Comparison of ENCODE assay signal across 1 cellular context in the genomic region with DNA sequence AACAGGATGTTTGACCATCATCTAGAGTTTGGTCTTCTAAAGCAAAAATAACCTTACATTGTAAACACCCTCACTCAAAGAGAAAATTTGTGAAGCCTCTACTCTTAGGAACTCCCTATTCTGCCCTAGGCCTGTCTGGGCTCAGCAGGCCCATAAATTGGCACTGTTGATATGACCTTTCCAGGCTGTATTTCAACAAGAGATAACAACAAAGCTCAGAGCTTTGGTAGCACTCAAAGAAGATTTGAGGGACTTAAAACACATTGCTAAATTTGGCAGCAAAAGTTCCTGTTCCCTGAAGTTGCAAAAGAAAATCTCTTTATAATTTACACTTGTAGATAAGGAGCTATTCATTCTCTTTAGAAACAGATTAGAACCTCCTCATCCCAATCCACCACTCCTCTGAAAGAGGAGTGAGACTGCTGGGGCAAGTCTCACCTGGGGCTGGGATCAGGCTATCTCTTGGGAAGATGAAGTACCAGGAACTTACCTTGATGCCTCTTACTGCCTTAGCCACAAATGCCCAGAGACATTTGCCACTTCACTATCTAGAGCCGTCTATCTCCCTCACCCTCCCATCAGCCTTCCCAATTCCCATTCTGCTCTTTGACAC.
TF ChIP-seq lines count a peak whose summit lies in the region.

No MANE protein-coding gene starts in this region.

TF ChIP-seq in IMR-90, 13 proteins besides CTCF, POLR2A, EP300 and RAD21 (continued from another document):
- no peak for TF ChIP-seq SMC3 (IDR thresholded peaks at IDR 0.05; ENCODE audit: low read depth, low read length)
- TF ChIP-seq CEBPB (IDR thresholded peaks at IDR 0.05; ENCODE audit: low read depth, low read length) = no peak
- no peak for TF ChIP-seq CHD1 (IDR thresholded peaks at IDR 0.05; ENCODE audit: low read depth, low read length)
- TF ChIP-seq RFX5 (IDR thresholded peaks at IDR 0.05; ENCODE audit: low read depth, low read length) = no peak
- no peak for TF ChIP-seq MXI1 (IDR thresholded peaks at IDR 0.05; ENCODE audit: borderline replicate concordance, low read depth, low read length)
- no peak for TF ChIP-seq RCOR1 (IDR thresholded peaks at IDR 0.05; ENCODE audit: insufficient replicate concordance, low read length)
- TF ChIP-seq ELK1 (IDR thresholded peaks at IDR 0.05; ENCODE audit: borderline replicate concordance, low read depth, low read length) = no peak
